Comparison of ENCODE assay signal across 1 cellular context in genomic region chr7:47446871-47447466, GRCh38.
TF ChIP-seq lines count a peak whose summit lies in the region.

No MANE protein-coding gene starts in this region.

TF ChIP-seq in HepG2, 621 proteins besides CTCF, POLR2A, EP300 and RAD21 (continued from another document and continues in another):
- TF ChIP-seq NR2F6 (IDR thresholded peaks at IDR 0.05) (peak; percentile 83), NR2F6 (CRISPR knock-in tag; IDR thresholded peaks at IDR 0.05) (peak; percentile 88), RXRA (CRISPR knock-in tag; IDR thresholded peaks at IDR 0.05) (peak; percentile 46; the same call in 1 of the 2 replicates), MAX (IDR thresholded peaks at IDR 0.05) (peak; percentile 41; the same call in 1 of the 2 replicates), MAF1 (CRISPR knock-in tag; IDR thresholded peaks at IDR 0.05; ENCODE audit: borderline replicate concordance) (no peak), GFI1 (CRISPR knock-in tag; IDR thresholded peaks at IDR 0.05; ENCODE audit: borderline replicate concordance) (no peak), ZNF558 (CRISPR knock-in tag; IDR thresholded peaks at IDR 0.05; ENCODE audit: borderline replicate concordance) (no peak), FOSL2 (CRISPR knock-in tag; IDR thresholded peaks at IDR 0.05) (peak; percentile 39; the same call in 1 of the 2 replicates), NAIF1 (CRISPR knock-in tag; IDR thresholded peaks at IDR 0.05; ENCODE audit: borderline replicate concordance) (no peak), TGIF2 (CRISPR knock-in tag; IDR thresholded peaks at IDR 0.05) (peak; percentile 62; the same call in 1 of the 2 replicates), SRSF4 (IDR thresholded peaks at IDR 0.05; ENCODE audit: low read depth, low read length, poor library complexity, severe bottlenecking) (no peak), RBM39 (IDR thresholded peaks at IDR 0.05; ENCODE audit: low read depth, low read length, poor library complexity, severe bottlenecking) (no peak), RELA (CRISPR knock-in tag; IDR thresholded peaks at IDR 0.05) (no peak), KLF9 (CRISPR knock-in tag; IDR thresholded peaks at IDR 0.05; ENCODE audit: low read depth) (no peak), ZNF768 (CRISPR knock-in tag; IDR thresholded peaks at IDR 0.05) (no peak), DMAP1 (CRISPR knock-in tag; IDR thresholded peaks at IDR 0.05) (no peak), LRRFIP1 (CRISPR knock-in tag; conservative IDR thresholded peaks at IDR 0.05) (no peak), PRMT3 (CRISPR knock-in tag; IDR thresholded peaks at IDR 0.05; ENCODE audit: borderline replicate concordance, low read depth) (no peak), MED1 (CRISPR knock-in tag; IDR thresholded peaks at IDR 0.05) (peak; percentile 54), ZNF350 (CRISPR knock-in tag; IDR thresholded peaks at IDR 0.05; ENCODE audit: borderline replicate concordance, low read depth) (no peak), ISX (CRISPR knock-in tag; conservative IDR thresholded peaks at IDR 0.05) (no peak), NR2F2 (IDR thresholded peaks at IDR 0.05; ENCODE audit: borderline replicate concordance, low read depth) (peak; percentile 74; the same call in 1 of the 2 replicates), RARA (CRISPR knock-in tag; IDR thresholded peaks at IDR 0.05) (peak; percentile 76), ZNF574 (CRISPR knock-in tag; IDR thresholded peaks at IDR 0.05) (no peak), MIXL1 (CRISPR knock-in tag; IDR thresholded peaks at IDR 0.05) (no peak), TEAD3 (CRISPR knock-in tag; optimal IDR thresholded peaks at IDR 0.05; ENCODE audit: borderline replicate concordance) (peak; percentile 13), RXRB (CRISPR knock-in tag; IDR thresholded peaks at IDR 0.05; ENCODE audit: borderline replicate concordance) (peak; percentile 64), GTF3A (CRISPR knock-in tag; conservative IDR thresholded peaks at IDR 0.05) (no peak), ZNF557 (CRISPR knock-in tag; IDR thresholded peaks at IDR 0.05) (no peak), IRF1 (CRISPR knock-in tag; IDR thresholded peaks at IDR 0.05; ENCODE audit: low read depth) (no peak), PRDM4 (CRISPR knock-in tag; IDR thresholded peaks at IDR 0.05; ENCODE audit: borderline replicate concordance) (no peak), SOX5 (CRISPR knock-in tag; IDR thresholded peaks at IDR 0.05; ENCODE audit: borderline replicate concordance) (0 out of 2 replicates have a peak, but pooled peaks have one; percentile 23), NR2C2 (CRISPR knock-in tag; IDR thresholded peaks at IDR 0.05; ENCODE audit: borderline replicate concordance) (peak; percentile 51; the same call in 1 of the 2 replicates), STAT6 (CRISPR knock-in tag; IDR thresholded peaks at IDR 0.05; ENCODE audit: borderline replicate concordance) (no peak), MLX (CRISPR knock-in tag; IDR thresholded peaks at IDR 0.05) (0 out of 2 replicates have a peak, but pooled peaks have one; percentile 36), ZKSCAN8 (CRISPR knock-in tag; IDR thresholded peaks at IDR 0.05; ENCODE audit: borderline replicate concordance) (no peak), ARID4A (CRISPR knock-in tag; IDR thresholded peaks at IDR 0.05; ENCODE audit: borderline replicate concordance) (peak; percentile 54; the same call in 1 of the 2 replicates), THRA (CRISPR knock-in tag; IDR thresholded peaks at IDR 0.05; ENCODE audit: borderline replicate concordance) (peak; percentile 53; the same call in 1 of the 2 replicates), ZNF740 (CRISPR knock-in tag; IDR thresholded peaks at IDR 0.05) (no peak), MEIS2 (CRISPR knock-in tag; IDR thresholded peaks at IDR 0.05) (0 out of 2 replicates have a peak, but pooled peaks have one; percentile 24), GABPA (IDR thresholded peaks at IDR 0.05; ENCODE audit: low read depth, low read length) (no peak), GABPA (CRISPR knock-in tag; IDR thresholded peaks at IDR 0.05; ENCODE audit: low read depth) (peak; percentile 56; the same call in 1 of the 2 replicates), ZNF24 (IDR thresholded peaks at IDR 0.05) (no peak)
